Comparison of ENCODE assay signal across 9 cellular contexts in the genomic region with DNA sequence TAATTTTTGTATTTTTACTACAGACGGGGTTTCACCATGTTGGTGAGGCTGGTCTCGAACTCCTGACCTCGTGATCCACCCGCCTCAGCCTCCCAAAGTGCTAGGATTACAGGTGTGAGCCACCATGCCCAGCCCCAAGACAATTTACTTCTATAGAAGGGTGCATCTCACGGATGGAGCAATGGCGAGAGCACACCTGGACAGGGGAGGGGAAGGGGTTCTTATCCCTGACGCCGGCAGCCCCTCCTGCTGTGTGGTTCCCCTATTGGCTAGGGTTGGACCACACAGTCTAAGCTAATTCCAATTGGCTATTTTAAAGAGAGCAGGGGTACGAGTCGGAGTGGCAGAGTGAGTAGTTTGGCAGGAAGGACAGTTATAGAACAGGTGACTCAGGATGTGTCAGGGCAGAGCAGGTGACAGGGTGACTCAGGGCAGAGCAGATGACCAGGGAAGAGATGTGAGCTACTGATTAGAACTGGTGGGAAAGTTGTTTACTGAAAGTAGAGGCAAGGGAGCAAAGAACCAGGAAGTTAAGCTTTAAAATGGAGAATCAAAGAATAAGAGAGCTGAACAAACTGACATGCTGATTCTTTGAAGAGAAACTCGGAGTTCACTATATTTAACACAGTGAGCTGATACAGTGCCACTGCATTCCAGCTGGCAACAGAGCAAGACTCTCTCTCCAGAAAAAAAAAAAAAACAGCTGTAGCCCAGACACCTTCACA. TPM values are rescaled to one million over a fixed set of nuclear protein-coding genes. Genes with fewer than 3 reads are reported as not detected.
A peak's percentile ranks its signal among the peaks of the same experiment; 100 is the strongest.
DNase-seq lines count a peak whose midpoint lies in the region; ATAC-seq, FAIRE-seq and TF ChIP-seq lines count a peak whose summit lies in the region.
"Had no signal": no experiment of that assay in that cellular context is flagged by ENCODE, and none has a peak within 500 bp of the region (broad histone marks: within the 10 kb centered on the region; RNA-seq: fewer than 3 reads in every experiment).

No MANE protein-coding gene starts in this region.

- no peaks in the 10 kb centered on the region for H3K79me2 ChIP-seq in HCT116 (ENCODE audit: insufficient read depth, low read length)

- H3K27me3 Mint-ChIP-seq in activated CD8-positive, alpha-beta T cell treated with anti-CD3 and anti-CD28 coated beads, Interleukin-2, amount 10 ng/mL, durations not matched to agents 7 days and 5 days (ENCODE audit: low read depth), result peaks cover 7% of the 10 kb centered on the region

- WGBS in A549 (ENCODE audit: missing lambda C conversion rate), result 49% methylated on average over 11 of the region's 11 CpGs

- H3K27ac Mint-ChIP-seq in activated CD8-positive, alpha-beta T cell treated with anti-CD3 and anti-CD28 coated beads, Interleukin-2, amount 10 ng/mL, durations not matched to agents 7 days and 5 days, result no peak overlapping the region

- no peak overlapping the region for H2AFZ ChIP-seq in HCT116 (ENCODE audit: low read depth, low read length, poor library complexity, severe bottlenecking)

- DNase-seq in A549 (ENCODE audit: low read depth in 1 of 2, low spot score in 1 of 2) (peak; percentile 52 to 80), HCT116 (ENCODE audit: low read depth, low spot score) (peak; percentile 92), kidney glomerular epithelial cell (lab: John Stamatoyannopoulos, UW) (peak; percentile 83), NCI-H82 treated with DMSO at 0.1 percent for 48 hours (lab: John Stamatoyannopoulos, UW; ENCODE audit: unreplicated experiment) (no peak), NCI-H2227 (lab: John Stamatoyannopoulos, UW; ENCODE audit: unreplicated experiment) (no peak), D341Med (ENCODE audit: low spot score) (no peak)
- DNase-seq in activated CD8-positive, alpha-beta T cell treated with anti-CD3 and anti-CD28 coated beads, Interleukin-2, amount 10 ng/mL, durations not matched to agents 7 days and 5 days, result peak; percentile 24

- peak; percentile 44 to 84 for ATAC-seq in A549
- peak; percentile 83 for ATAC-seq in HCT116
- no peak for ATAC-seq in activated CD8-positive, alpha-beta T cell treated with anti-CD3 and anti-CD28 coated beads, Interleukin-2, amount 10 ng/mL, durations not matched to agents 7 days and 5 days
- no peak for ATAC-seq in HG03280 (IDR thresholded peaks at IDR 0.05; ENCODE audit: unreplicated experiment)

- H3K4me3 Mint-ChIP-seq in activated CD8-positive, alpha-beta T cell treated with anti-CD3 and anti-CD28 coated beads, Interleukin-2, amount 10 ng/mL, durations not matched to agents 7 days and 5 days, result no peak overlapping the region

- TF ChIP-seq CTCF in A549 (IDR thresholded peaks at IDR 0.05) (no peak), HCT116 (IDR thresholded peaks at IDR 0.05 in 2 of 3, conservative IDR thresholded peaks at IDR 0.05 in 1 of 3; ENCODE audit: borderline replicate concordance in 1 of 3, insufficient read depth in 1 of 3, low read depth in 2 of 3, low read length in 2 of 3) (no peak)

- no peaks in the 10 kb centered on the region for H3K36me3 Mint-ChIP-seq in activated CD8-positive, alpha-beta T cell treated with anti-CD3 and anti-CD28 coated beads, Interleukin-2, amount 10 ng/mL, durations not matched to agents 7 days and 5 days (ENCODE audit: low read depth)

- peaks cover 12% of the 10 kb centered on the region for H3K4me1 Mint-ChIP-seq in activated CD8-positive, alpha-beta T cell treated with anti-CD3 and anti-CD28 coated beads, Interleukin-2, amount 10 ng/mL, durations not matched to agents 7 days and 5 days (ENCODE audit: low read depth)

- H3K4me3 ChIP-seq in A549 (no peak overlapping the region), HCT116 (replicated peaks in 1 of 2; ENCODE audit: low read depth in 1 of 2, low read length in 2 of 2) (peak overlapping the region in 1 of 2 experiments; percentile 27; a peak in 1 of 4 replicates)

- H3K9me3 Mint-ChIP-seq in activated CD8-positive, alpha-beta T cell treated with anti-CD3 and anti-CD28 coated beads, Interleukin-2, amount 10 ng/mL, durations not matched to agents 7 days and 5 days (ENCODE audit: insufficient read depth), result no peaks in the 10 kb centered on the region

- no TSS peak for BruUV-seq in HCT116 (replicated peaks; lab: Mats Ljungman, UMichigan)

- CTCF ChIA-PET in A549 (lab: Yijun Ruan, JAX), result interaction anchor here (0.6 to 0.8 kb wide), 2 partner anchors 29 to 236 kb away, joined by 3 read pairs; no protein-coding TSS in a partner anchor
- CTCF ChIA-PET in HCT116 (lab: Charles Lee), result interaction anchor here (1.0 to 1.1 kb wide), 2 partner anchors 9 to 12 kb away, joined by 4 to 6 read pairs; no protein-coding TSS in a partner anchor
- CTCF ChIA-PET in activated CD8-positive, alpha-beta T cell treated with anti-CD3 and anti-CD28 coated beads, Interleukin-2, amount 10 ng/mL, durations not matched to agents 7 days and 5 days (lab: Charles Lee), result no interaction called here

- H4K20me1 ChIP-seq in HCT116 (ENCODE audit: insufficient read depth), result no peaks in the 10 kb centered on the region

- peak overlapping the region; percentile 67 for H3K9ac ChIP-seq in HCT116 (ENCODE audit: low read length)

- peak overlapping the region; percentile 48 for H3K4me2 ChIP-seq in A549
- H3K4me2 ChIP-seq in HCT116 (ENCODE audit: low read length), result peak overlapping the region; percentile 70

- intact Hi-C loops in HCT116 (cut with micrococcal nuclease), result no loop called here

- H3K27me3 ChIP-seq in HCT116 (ENCODE audit: insufficient read depth, low read length), result no peaks in the 10 kb centered on the region

- RAD21 ChIA-PET in HCT116 (lab: Charles Lee; ENCODE audit: low non-redundant PET in 1 of 2, low total read pairs in 2 of 2, uncharacterized antibody in 2 of 2, unreplicated experiment in 2 of 2), result interaction anchor here in 1 of 2 experiments (0.7 kb wide), 1 partner anchor 445 kb away, joined by 4 read pairs; no protein-coding TSS in a partner anchor

- no peak for FAIRE-seq in A549 (lab: Jason Lieb, UNC)

- TF ChIP-seq EP300 in A549 (IDR thresholded peaks at IDR 0.05), result no peak

- no peaks in the 10 kb centered on the region for H3K9me3 ChIP-seq in A549
- no peaks in the 10 kb centered on the region for H3K9me3 ChIP-seq in HCT116 (ENCODE audit: control insufficient read depth in 1 of 2, insufficient read depth in 1 of 2, low read depth in 1 of 2, low read length in 2 of 2)

- H3K9me2 ChIP-seq in HCT116 (ENCODE audit: insufficient read depth), result no peaks in the 10 kb centered on the region

- TF ChIP-seq RAD21 in A549 (conservative IDR thresholded peaks at IDR 0.05 in 1 of 2, IDR thresholded peaks at IDR 0.05 in 1 of 2), result no peak
- no peak for TF ChIP-seq RAD21 in HCT116 (IDR thresholded peaks at IDR 0.05; ENCODE audit: low read depth)

- POLR2A ChIA-PET in A549 (lab: Yijun Ruan, JAX) (interaction anchor here (0.6 to 1.4 kb wide), 2 partner anchors 12 to 16 kb away, joined by 3 to 9 read pairs; partner anchors contain the start of gene UBE2I), HCT116 (lab: Charles Lee) (interaction anchor here (0.8 to 0.9 kb wide), 3 partner anchors 9 to 62 kb away, joined by 3 to 6 read pairs (median 5); partner anchors contain the start of gene UBE2I)
- POLR2A ChIA-PET in activated CD8-positive, alpha-beta T cell treated with anti-CD3 and anti-CD28 coated beads, Interleukin-2, amount 10 ng/mL, durations not matched to agents 7 days and 5 days (lab: Charles Lee), result no interaction called here

- no peak for TF ChIP-seq POLR2A in A549 (IDR thresholded peaks at IDR 0.05; ENCODE audit: low read length)
- TF ChIP-seq POLR2A in HCT116 (IDR thresholded peaks at IDR 0.05; ENCODE audit: borderline replicate concordance, extremely low read depth, insufficient read depth, insufficient read length), result no peak

- peaks cover 20% of the 10 kb centered on the region for H3K4me1 ChIP-seq in A549
- H3K4me1 ChIP-seq in HCT116 (ENCODE audit: control insufficient read depth in 1 of 2, insufficient read depth in 2 of 2, low read length in 2 of 2), result peaks cover 45 to 87% of the 10 kb centered on the region in 2 experiments

- H3K36me3 ChIP-seq in HCT116 (ENCODE audit: control insufficient read depth in 1 of 2, insufficient read depth in 2 of 2, low read length in 2 of 2), result no peaks in the 10 kb centered on the region

- H3K27ac ChIP-seq in A549, result peak overlapping the region; percentile 70 to 78
- peak overlapping the region; percentile 83 for H3K27ac ChIP-seq in HCT116 (ENCODE audit: low read depth, low read length)

RNA-seq across cellular contexts. Expression of gene UBE2I, which starts 12.6 kb away (rescaled TPM):
- 131 and 170 TPM in 2 replicates for polyA plus RNA-seq in A549 (2011; rRNA removed)
- 90.3 and 102 TPM in 2 replicates for polyA plus RNA-seq in A549 (2012; cell fraction: cytosol; rRNA removed)
- 160 and 187 TPM in 2 replicates for polyA plus RNA-seq in A549 (2012; cell fraction: nucleus; rRNA removed)
- polyA plus RNA-seq in A549 (2017; fragmentation: RNase III; extraction: RNeasy Plus Mini Kit Qiagen cat#74134 plus additional on column Dnase treatment), result 207 to 210 TPM (median 208 TPM) in 3 replicates
- polyA minus RNA-seq in A549 (2011; rRNA and poly(A)+ RNA removed), result 71.2 and 83.1 TPM in 2 replicates
- 212 TPM for total RNA-seq in HCT116 (2021; ENCODE audit: unreplicated experiment)
- polyA plus RNA-seq in HCT116 (2012), result 96.9 and 135 TPM in 2 replicates
- total RNA-seq in activated CD8-positive, alpha-beta T cell treated with anti-CD3 and anti-CD28 coated beads, Interleukin-2, amount 10 ng/mL, durations not matched to agents 7 days and 5 days, result 100 to 1,000 TPM; 207 to 237 TPM

RNA-seq across cellular contexts. Expression of gene BAIAP3, which starts 36.6 kb away (rescaled TPM):
- polyA plus RNA-seq in A549 (2011; rRNA removed) (0.31 and 0.42 TPM in 2 replicates), A549 (2017; fragmentation: RNase III; extraction: RNeasy Plus Mini Kit Qiagen cat#74134 plus additional on column Dnase treatment) (0.26 to 0.51 TPM (median 0.32 TPM) in 3 replicates)
- polyA plus RNA-seq in A549 (2012; cell fraction: cytosol; rRNA removed), result 0.32 and 0.52 TPM in 2 replicates
- 4.1 and 5.1 TPM in 2 replicates for polyA plus RNA-seq in A549 (2012; cell fraction: nucleus; rRNA removed)
- 0.66 and 1.4 TPM in 2 replicates for polyA minus RNA-seq in A549 (2011; rRNA and poly(A)+ RNA removed)
- total RNA-seq in HCT116 (2021; ENCODE audit: unreplicated experiment), result 44.7 TPM
- polyA plus RNA-seq in HCT116 (2012), result 37.2 and 44.8 TPM in 2 replicates
- total RNA-seq in activated CD8-positive, alpha-beta T cell treated with anti-CD3 and anti-CD28 coated beads, Interleukin-2, amount 10 ng/mL, durations not matched to agents 7 days and 5 days, result under 1 TPM; 0.24 to 0.63 TPM

RNA-seq across cellular contexts. Expression of gene TPSD1, which starts 41.0 kb away (rescaled TPM):
- polyA plus RNA-seq in A549 (2011; rRNA removed) (not detected in 2 replicates), A549 (2017; fragmentation: RNase III; extraction: RNeasy Plus Mini Kit Qiagen cat#74134 plus additional on column Dnase treatment) (not detected in 3 replicates)
- polyA plus RNA-seq in A549 (2012; cell fraction: cytosol; rRNA removed), result not detected in 2 replicates
- polyA plus RNA-seq in A549 (2012; cell fraction: nucleus; rRNA removed), result not detected in 2 replicates
- not detected in 2 replicates for polyA minus RNA-seq in A549 (2011; rRNA and poly(A)+ RNA removed)
- total RNA-seq in HCT116 (2021; ENCODE audit: unreplicated experiment), result not detected
- polyA plus RNA-seq in HCT116 (2012), result not detected in 2 replicates
- not detected for total RNA-seq in activated CD8-positive, alpha-beta T cell treated with anti-CD3 and anti-CD28 coated beads, Interleukin-2, amount 10 ng/mL, durations not matched to agents 7 days and 5 days
- total RNA-seq: mesenteric fat pad had no signal

RNA-seq across cellular contexts. Expression of gene TSR3, which starts 54.8 kb away (rescaled TPM):
- polyA plus RNA-seq in A549 (2011; rRNA removed) (27.2 and 32.6 TPM in 2 replicates), A549 (2017; fragmentation: RNase III; extraction: RNeasy Plus Mini Kit Qiagen cat#74134 plus additional on column Dnase treatment) (50.9 to 52.3 TPM (median 51.7 TPM) in 3 replicates)
- 83.2 and 96.4 TPM in 2 replicates for polyA plus RNA-seq in A549 (2012; cell fraction: cytosol; rRNA removed)
- polyA plus RNA-seq in A549 (2012; cell fraction: nucleus; rRNA removed), result 54.3 and 67.4 TPM in 2 replicates
- polyA minus RNA-seq in A549 (2011; rRNA and poly(A)+ RNA removed), result 18.3 and 18.5 TPM in 2 replicates
- 52.7 TPM for total RNA-seq in HCT116 (2021; ENCODE audit: unreplicated experiment)
- 40.4 and 42.8 TPM in 2 replicates for polyA plus RNA-seq in HCT116 (2012)
- total RNA-seq in activated CD8-positive, alpha-beta T cell treated with anti-CD3 and anti-CD28 coated beads, Interleukin-2, amount 10 ng/mL, durations not matched to agents 7 days and 5 days, result 10 to 100 TPM; 48.5 to 50.7 TPM

RNA-seq across cellular contexts. Expression of gene GNPTG, which starts 54.9 kb away (rescaled TPM):
- polyA plus RNA-seq in A549 (2011; rRNA removed) (24.2 and 25.3 TPM in 2 replicates), A549 (2017; fragmentation: RNase III; extraction: RNeasy Plus Mini Kit Qiagen cat#74134 plus additional on column Dnase treatment) (21.9 to 24.2 TPM (median 23.4 TPM) in 3 replicates)
- 54.1 and 57.2 TPM in 2 replicates for polyA plus RNA-seq in A549 (2012; cell fraction: cytosol; rRNA removed)
- 124 and 128 TPM in 2 replicates for polyA plus RNA-seq in A549 (2012; cell fraction: nucleus; rRNA removed)
- polyA minus RNA-seq in A549 (2011; rRNA and poly(A)+ RNA removed), result 10.2 and 13.5 TPM in 2 replicates
- 35.2 TPM for total RNA-seq in HCT116 (2021; ENCODE audit: unreplicated experiment)
- polyA plus RNA-seq in HCT116 (2012), result 31.4 and 34.6 TPM in 2 replicates
- total RNA-seq in activated CD8-positive, alpha-beta T cell treated with anti-CD3 and anti-CD28 coated beads, Interleukin-2, amount 10 ng/mL, durations not matched to agents 7 days and 5 days, result 10 to 100 TPM; 24.2 to 25.1 TPM

Comparison
In these comparisons a context has a peak if more than half of its experiments do, and no peak if none do; other contexts are left out.
1. ATAC-seq: peak in A549 (2 of 2) and HCT116 (single experiment); none in activated CD8-positive, alpha-beta T cell treated with anti-CD3 and anti-CD28 coated beads, Interleukin-2, amount 10 ng/mL, durations not matched to agents 7 days and 5 days (single experiment) and HG03280 (single experiment).
2. DNase-seq: peak in A549 (2 of 2), HCT116 (single experiment), activated CD8-positive, alpha-beta T cell treated with anti-CD3 and anti-CD28 coated beads, Interleukin-2, amount 10 ng/mL, durations not matched to agents 7 days and 5 days (single experiment) and kidney glomerular epithelial cell (single experiment); none in NCI-H82 treated with DMSO at 0.1 percent for 48 hours (single experiment), NCI-H2227 (single experiment) and D341Med (single experiment).
3. RNA of gene BAIAP3, which starts 36.6 kb away (total RNA-seq): 44.7 TPM in HCT116 (single experiment); 0.24 to 0.63 TPM in activated CD8-positive, alpha-beta T cell treated with anti-CD3 and anti-CD28 coated beads, Interleukin-2, amount 10 ng/mL, durations not matched to agents 7 days and 5 days; every median in the first group is over 10 times any median in the second.